8 cellular contexts compared by ENCODE assay signal in the genomic region with DNA sequence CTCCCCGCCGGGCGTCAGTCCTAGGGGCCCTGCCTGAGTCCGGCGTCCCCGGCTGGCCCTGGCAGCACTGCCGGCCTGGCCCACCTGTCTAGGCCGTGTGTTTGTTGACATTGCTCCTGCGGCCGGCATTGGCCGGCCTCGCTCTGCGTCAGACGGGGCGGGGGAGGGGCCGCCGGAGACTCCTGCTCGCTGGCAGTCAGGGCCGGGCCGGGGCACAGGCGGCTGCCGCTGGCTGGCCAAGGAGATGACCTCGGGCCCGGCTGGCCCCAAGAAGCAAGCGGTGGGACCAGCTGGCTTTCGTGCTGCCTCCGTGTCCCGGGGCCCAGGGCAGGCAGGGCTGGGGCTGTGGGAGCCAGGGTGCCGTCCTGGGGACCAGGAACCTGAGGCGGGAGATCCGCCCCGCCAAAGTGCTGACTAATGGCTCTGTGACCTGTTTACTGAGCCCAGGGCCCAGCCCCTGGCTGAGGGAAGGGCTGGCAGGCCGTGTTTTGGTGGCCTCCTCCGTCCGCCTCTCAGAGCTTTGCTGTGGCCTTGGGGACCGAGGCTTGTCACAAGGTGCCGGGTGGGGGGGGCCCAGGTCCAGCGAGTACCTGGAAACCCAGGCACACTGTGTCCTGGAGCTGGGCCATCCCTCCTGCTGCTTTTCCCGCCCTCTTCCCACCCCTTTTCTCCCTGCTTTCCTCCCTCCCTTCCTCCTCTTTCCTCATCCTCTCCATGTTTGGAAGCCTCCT.
DNase-seq lines count a peak whose midpoint lies in the region; ATAC-seq lines count a peak whose summit lies in the region.

No MANE protein-coding gene starts in this region.

- H3K27me3 ChIP-seq in HUES48 (ENCODE audit: control insufficient read depth, insufficient read depth, low read length), result no peaks in the 10 kb centered on the region
- no peaks in the 10 kb centered on the region for H3K27me3 ChIP-seq in subcutaneous abdominal adipose tissue (ENCODE audit: control insufficient read depth in 5 of 5, insufficient read depth in 4 of 5, low read length in 5 of 5)

- peak overlapping the region; percentile 86 for H3K4me3 Mint-ChIP-seq in activated naive CD4-positive, alpha-beta T cell treated with anti-CD3 and anti-CD28 coated beads, Interleukin-2, amount 50 U/mL, for 24 hours

- H3K4me1 ChIP-seq in HUES48 (ENCODE audit: control insufficient read depth, insufficient read depth, low read length) (0 out of 2 replicates have a peak, but pooled peaks cover 8% of the 10 kb centered on the region), subcutaneous abdominal adipose tissue (ENCODE audit: control insufficient read depth in 5 of 5, insufficient read depth in 5 of 5, low read length in 5 of 5) (peaks cover 0 to 34% (median 26%) of the 10 kb centered on the region in 5 donors)

- peak overlapping the region; percentile 93 for H3K27ac ChIP-seq in HUES48 (ENCODE audit: low read depth, low read length)
- peak overlapping the region; percentile 95 for H3K27ac ChIP-seq in subcutaneous abdominal adipose tissue (ENCODE audit: low read depth, low read length)

- H3K9ac ChIP-seq in HUES48 (ENCODE audit: low read depth, low read length), result peak overlapping the region; percentile 52; the same call in 1 of the 2 replicates
- peak overlapping the region; percentile 48 to 86 (median 82) for H3K9ac ChIP-seq in subcutaneous abdominal adipose tissue (ENCODE audit: low read length in 5 of 5)

- H3K36me3 ChIP-seq in HUES48 (ENCODE audit: control insufficient read depth, insufficient read depth, low read length), result peaks cover 11% of the 10 kb centered on the region; the same call in 1 of the 2 replicates
- peaks cover 0 to 20% (median 2%) of the 10 kb centered on the region in 5 donors for H3K36me3 ChIP-seq in subcutaneous abdominal adipose tissue (ENCODE audit: control insufficient read depth in 5 of 5, insufficient read depth in 5 of 5, low read length in 5 of 5)

- peak overlapping the region; percentile 72 for H3K4me3 ChIP-seq in HUES48 (ENCODE audit: low read depth, low read length)
- H3K4me3 ChIP-seq in subcutaneous abdominal adipose tissue (ENCODE audit: low read depth in 1 of 5, low read length in 5 of 5), result peak overlapping the region; percentile 51 to 73 (median 70)

- peaks cover 20% of the 10 kb centered on the region for H3K4me1 Mint-ChIP-seq in activated naive CD4-positive, alpha-beta T cell treated with anti-CD3 and anti-CD28 coated beads, Interleukin-2, amount 50 U/mL, for 24 hours

- H3K36me3 Mint-ChIP-seq in activated naive CD4-positive, alpha-beta T cell treated with anti-CD3 and anti-CD28 coated beads, Interleukin-2, amount 50 U/mL, for 24 hours, result no peaks in the 10 kb centered on the region

- DNase-seq in COLO829 (ENCODE audit: low spot score), result peak; percentile 70
- DNase-seq in SHP77 treated with DMSO at 0.1 percent for 48 hours (lab: John Stamatoyannopoulos, UW), result peak; percentile 88
- peak; percentile 85 for DNase-seq in globus pallidus (ENCODE audit: low spot score)
- peak; percentile 36 for DNase-seq in non-pigmented ciliary epithelial cell (ENCODE audit: low read depth)

- no peaks in the 10 kb centered on the region for H3K9me3 Mint-ChIP-seq in activated naive CD4-positive, alpha-beta T cell treated with anti-CD3 and anti-CD28 coated beads, Interleukin-2, amount 50 U/mL, for 24 hours

- no peak overlapping the region for H3K27ac Mint-ChIP-seq in activated naive CD4-positive, alpha-beta T cell treated with anti-CD3 and anti-CD28 coated beads, Interleukin-2, amount 50 U/mL, for 24 hours

- ATAC-seq in GM21390 (IDR thresholded peaks at IDR 0.05; ENCODE audit: unreplicated experiment), result peak; percentile 57

- H3K9me3 ChIP-seq in HUES48 (ENCODE audit: control insufficient read depth, insufficient read depth, low read length), result no peaks in the 10 kb centered on the region
- no peaks in the 10 kb centered on the region for H3K9me3 ChIP-seq in subcutaneous abdominal adipose tissue (ENCODE audit: control insufficient read depth in 5 of 5, low read length in 5 of 5)

- H3K27me3 Mint-ChIP-seq in activated naive CD4-positive, alpha-beta T cell treated with anti-CD3 and anti-CD28 coated beads, Interleukin-2, amount 50 U/mL, for 24 hours, result no peaks in the 10 kb centered on the region

Comparison
In these comparisons a context has a peak if more than half of its experiments do, and no peak if none do; other contexts are left out.
1. Peak in every context shown above with its lines: DNase-seq, ATAC-seq, H3K4me3 ChIP-seq and H3K27ac ChIP-seq.
2. DNase-seq: peak in every context shown above with its lines; median percentile 88 in SHP77 treated with DMSO at 0.1 percent for 48 hours; 85 in globus pallidus; 70 in COLO829; 36 in non-pigmented ciliary epithelial cell.